Comparison of ENCODE assay signal across 8 cellular contexts in the genomic region with DNA sequence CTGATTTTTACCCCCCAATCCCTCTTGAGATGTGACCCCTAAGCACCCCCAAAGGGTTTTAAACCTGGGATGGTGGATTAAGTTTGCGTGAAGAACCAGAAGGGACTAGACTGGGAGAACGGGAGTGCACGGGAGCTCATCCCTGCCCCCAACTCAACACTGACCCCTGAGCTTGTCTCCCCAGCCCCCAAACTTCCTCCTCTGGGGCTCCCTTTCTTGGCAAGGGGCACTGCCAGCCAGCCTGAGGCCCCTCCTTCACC. TPM values are rescaled to one million over a fixed set of nuclear protein-coding genes. Genes with fewer than 3 reads are reported as not detected.
DNase-seq lines count a peak whose midpoint lies in the region; ATAC-seq and TF ChIP-seq lines count a peak whose summit lies in the region.

No MANE protein-coding gene starts in this region.

- H3K27ac ChIP-seq in Peyer's patch (peak overlapping the region; percentile 75 to 93 (median 92)), sigmoid colon (peak overlapping the region; percentile 50 to 72 (median 64))

- TF ChIP-seq CTCF in Peyer's patch (IDR thresholded peaks at IDR 0.05) (no peak), fibroblast of the aortic adventitia (IDR thresholded peaks at IDR 0.05; ENCODE audit: insufficient read depth, low read length) (no peak), sigmoid colon (IDR thresholded peaks at IDR 0.05) (no peak)

- TF ChIP-seq EP300 in sigmoid colon (IDR thresholded peaks at IDR 0.05), result no peak

- WGBS in sigmoid colon, 2 donors, result 0% methylated on average over 3 of the region's 3 CpGs

- TF ChIP-seq POLR2A in Peyer's patch (IDR thresholded peaks at IDR 0.05), result no peak
- no peak for TF ChIP-seq POLR2A in sigmoid colon (IDR thresholded peaks at IDR 0.05)

- intact Hi-C loops in sigmoid colon (cut with DNase I), result no loop called here

- ATAC-seq in GM19395 (IDR thresholded peaks at IDR 0.05; ENCODE audit: unreplicated experiment), result peak; percentile 6
- no peak for ATAC-seq in HG03039 (IDR thresholded peaks at IDR 0.05; ENCODE audit: unreplicated experiment)

- peaks cover 0 to 40% (median 19%) of the 10 kb centered on the region in 4 donors for H3K4me1 ChIP-seq in Peyer's patch
- H3K4me1 ChIP-seq in sigmoid colon, result peaks cover 0 to 29% (median 22%) of the 10 kb centered on the region in 4 donors

- H3K4me3 ChIP-seq in Peyer's patch (peak overlapping the region; percentile 49 to 75 (median 70)), fibroblast of the aortic adventitia (ENCODE audit: low read depth, low read length) (peak overlapping the region; percentile 86), sigmoid colon (peak overlapping the region; percentile 29 to 55 (median 50))

- H3K9me3 ChIP-seq in Peyer's patch (no peaks in the 10 kb centered on the region), sigmoid colon (no peaks in the 10 kb centered on the region)

- H3K27me3 ChIP-seq in Peyer's patch (no peaks in the 10 kb centered on the region), sigmoid colon (no peaks in the 10 kb centered on the region)

- H3K36me3 ChIP-seq in Peyer's patch (no peaks in the 10 kb centered on the region), sigmoid colon (no peaks in the 10 kb centered on the region)

- DNase-seq in Peyer's patch (no peak), fibroblast of the aortic adventitia (ENCODE audit: low read depth) (no peak), sigmoid colon (no peak), NCI-H1105 treated with DMSO at 0.1 percent for 48 hours (lab: John Stamatoyannopoulos, UW) (no peak), NAMALWA (ENCODE audit: low spot score) (no peak), OCI-M2 (lab: John Stamatoyannopoulos, UW; ENCODE audit: unreplicated experiment) (no peak)

RNA-seq across cellular contexts. Expression of gene SET, which starts 5.0 kb away (rescaled TPM):
- total RNA-seq in Peyer's patch, result 100 to 1,000 TPM in 1 of 4 donors, 10 to 100 TPM in 3; 72.3 to 148 (median 83.9) TPM
- total RNA-seq in fibroblast of the aortic adventitia (ENCODE audit: low replicate concordance), result 313 and 1,883 TPM in 2 replicates
- 100 to 1,000 TPM; 182 to 195 (median 187) TPM for total RNA-seq in sigmoid colon
- polyA plus RNA-seq in sigmoid colon, result 100 to 1,000 TPM in 2 of 3 donors, 10 to 100 TPM in 1; 77.2 to 172 (median 114) TPM

RNA-seq across cellular contexts. Expression of gene PKN3, which starts 18.3 kb away (rescaled TPM):
- 10 to 100 TPM in 1 of 4 donors, 1 to 10 TPM in 3; 5.6 to 15.7 (median 9.3) TPM for total RNA-seq in Peyer's patch
- 1.2 and 3.6 TPM in 2 replicates for total RNA-seq in fibroblast of the aortic adventitia (ENCODE audit: low replicate concordance)
- total RNA-seq in sigmoid colon, result 1 to 10 TPM; 1.6 to 5.5 (median 3.1) TPM
- polyA plus RNA-seq in sigmoid colon, result 1 to 10 TPM; 1.6 to 7.2 (median 1.8) TPM

RNA-seq across cellular contexts. Expression of gene DYNC2I2, which starts 27.3 kb away (rescaled TPM):
- total RNA-seq in Peyer's patch, result 100 to 1,000 TPM in 1 of 4 donors, 10 to 100 TPM in 3; 71.9 to 103 (median 95.8) TPM
- total RNA-seq in fibroblast of the aortic adventitia (ENCODE audit: low replicate concordance), result 42.8 and 65.7 TPM in 2 replicates
- total RNA-seq in sigmoid colon, result 10 to 100 TPM; 21.6 to 33.0 (median 27.0) TPM
- 10 to 100 TPM; 39.6 to 87.4 (median 43.9) TPM for polyA plus RNA-seq in sigmoid colon

RNA-seq across cellular contexts. Expression of gene ZDHHC12, which starts 39.9 kb away (rescaled TPM):
- total RNA-seq in Peyer's patch (100 to 1,000 TPM in 3 of 4 donors, 10 to 100 TPM in 1; 21.5 to 177 (median 138) TPM), fibroblast of the aortic adventitia (ENCODE audit: low replicate concordance) (18.9 and 31.2 TPM in 2 replicates), sigmoid colon (10 to 100 TPM; 13.3 to 46.2 (median 15.3) TPM)
- polyA plus RNA-seq in sigmoid colon, result 100 to 1,000 TPM in 1 of 3 donors, 10 to 100 TPM in 2; 72.6 to 123 (median 73.9) TPM
